ENCODE assay signal across 18 cellular contexts in genomic region chr12:33634544-33634943, GRCh38.
A peak's percentile ranks its signal among the peaks of the same experiment; 100 is the strongest.
DNase-seq lines count a peak whose midpoint lies in the region; ATAC-seq and TF ChIP-seq lines count a peak whose summit lies in the region.
"Had no signal": no experiment of that assay in that cellular context is flagged by ENCODE, and none has a peak within 500 bp of the region (broad histone marks: within the 10 kb centered on the region; RNA-seq: fewer than 3 reads in every experiment).

No MANE protein-coding gene starts in this region.

- TF ChIP-seq CTCF in PC-9 (conservative IDR thresholded peaks at IDR 0.05), result no peak

- POLR2A ChIA-PET in PC-9 (lab: Charles Lee; ENCODE audit: unreplicated experiment), result no interaction called here

- intact Hi-C loops in PC-9 (cut with micrococcal nuclease; ENCODE audit: unreplicated experiment), result no loop called here

- no peaks in the 10 kb centered on the region for H3K36me3 ChIP-seq in PC-9 (ENCODE audit: low read depth)
- no peaks in the 10 kb centered on the region for H3K36me3 ChIP-seq in SJCRH30
- H3K36me3 ChIP-seq: colonic mucosa, tibial artery, WERI-Rb-1 had no signal

- peaks cover 7% of the 10 kb centered on the region for H3K9me2 ChIP-seq in PC-9 (ENCODE audit: insufficient read depth)

- no peaks in the 10 kb centered on the region for H3K27me3 ChIP-seq in PC-9 (ENCODE audit: insufficient read depth, low read depth)
- H3K27me3 ChIP-seq in SJCRH30, result no peaks in the 10 kb centered on the region
- H3K27me3 ChIP-seq: colonic mucosa, tibial artery had no signal

- no peaks in the 10 kb centered on the region for H3F3A ChIP-seq in PC-9 (ENCODE audit: insufficient read depth, low read depth)

- no peak overlapping the region for H3K27ac ChIP-seq in PC-9
- H3K27ac ChIP-seq in SJCRH30, result no peak overlapping the region
- H3K27ac ChIP-seq: colonic mucosa, skin epidermis, tibial artery, WERI-Rb-1 had no signal

- H3K4me3 ChIP-seq in PC-9 (no peak overlapping the region), SJCRH30 (no peak overlapping the region)
- H3K4me3 ChIP-seq: colonic mucosa, skin epidermis, tibial artery had no signal

- ATAC-seq in GM18511 (IDR thresholded peaks at IDR 0.05; ENCODE audit: unreplicated experiment), result peak; percentile 84
- ATAC-seq in GM21717 (IDR thresholded peaks at IDR 0.05; ENCODE audit: unreplicated experiment), result peak; percentile 81
- ATAC-seq in HG03460 (IDR thresholded peaks at IDR 0.05; ENCODE audit: unreplicated experiment), result peak; percentile 59
- no peak for ATAC-seq in GM21825 (IDR thresholded peaks at IDR 0.05; ENCODE audit: unreplicated experiment)

- BruUV-seq in PC-9 (replicated peaks; lab: Mats Ljungman, UMichigan), result no TSS peak

- H3K4me1 ChIP-seq in PC-9 (replicated peaks; ENCODE audit: insufficient read depth), result no peaks in the 10 kb centered on the region
- H3K4me1 ChIP-seq in SJCRH30, result no peaks in the 10 kb centered on the region
- H3K4me1 ChIP-seq: colonic mucosa, tibial artery had no signal

- H3K9me3 ChIP-seq in PC-9 (ENCODE audit: insufficient read depth, low read depth) (no peaks in the 10 kb centered on the region), SJCRH30 (replicated peaks) (no peaks in the 10 kb centered on the region; the same call in 1 of the 2 replicates)
- H3K9me3 ChIP-seq: colonic mucosa, tibial artery had no signal

- DNase-seq in PC-9, result no peak
- no peak for DNase-seq in activated CD8-positive, alpha-beta memory T cell treated with anti-CD3 and anti-CD28 coated beads for 24 hours
- DNase-seq in SJCRH30, result no peak
- no peak for DNase-seq in DMS153 treated with DMSO at 0.1 percent for 48 hours (lab: John Stamatoyannopoulos, UW; ENCODE audit: unreplicated experiment)
- DNase-seq: activated effector memory CD4-positive, alpha-beta T cell treated with anti-CD3 and anti-CD28 coated beads, Interleukin-2, amount 50 U/mL, for 16 hours; CD4-positive, alpha-beta memory T cell; colonic mucosa; NCI-H1048; NCI-H2029 treated with DMSO at 0.1 percent for 48 hours; stimulated activated CD4-positive, alpha-beta T cell treated with anti-CD3 and anti-CD28 coated beads, Interleukin-2, amount 100 ng/mL, for 24 hours; stimulated activated naive CD4-positive, alpha-beta T cell treated with Interleukin-2 at 50 U/mL for 16 hours; tibial artery; WERI-Rb-1 had no signal

- H3K79me2 ChIP-seq in PC-9 (ENCODE audit: low read depth), result no peaks in the 10 kb centered on the region

- no peak overlapping the region for H3K4me2 ChIP-seq in PC-9

- CTCF ChIA-PET in PC-9 (lab: Charles Lee), result no interaction called here

- H2AFZ ChIP-seq in PC-9, result 0 out of 2 replicates have a peak overlapping the region, but pooled peaks have one; percentile 73

- H4K20me1 ChIP-seq in PC-9 (ENCODE audit: insufficient read depth), result no peaks in the 10 kb centered on the region
